ENCODE assay signal across 11 cellular contexts in the genomic region with DNA sequence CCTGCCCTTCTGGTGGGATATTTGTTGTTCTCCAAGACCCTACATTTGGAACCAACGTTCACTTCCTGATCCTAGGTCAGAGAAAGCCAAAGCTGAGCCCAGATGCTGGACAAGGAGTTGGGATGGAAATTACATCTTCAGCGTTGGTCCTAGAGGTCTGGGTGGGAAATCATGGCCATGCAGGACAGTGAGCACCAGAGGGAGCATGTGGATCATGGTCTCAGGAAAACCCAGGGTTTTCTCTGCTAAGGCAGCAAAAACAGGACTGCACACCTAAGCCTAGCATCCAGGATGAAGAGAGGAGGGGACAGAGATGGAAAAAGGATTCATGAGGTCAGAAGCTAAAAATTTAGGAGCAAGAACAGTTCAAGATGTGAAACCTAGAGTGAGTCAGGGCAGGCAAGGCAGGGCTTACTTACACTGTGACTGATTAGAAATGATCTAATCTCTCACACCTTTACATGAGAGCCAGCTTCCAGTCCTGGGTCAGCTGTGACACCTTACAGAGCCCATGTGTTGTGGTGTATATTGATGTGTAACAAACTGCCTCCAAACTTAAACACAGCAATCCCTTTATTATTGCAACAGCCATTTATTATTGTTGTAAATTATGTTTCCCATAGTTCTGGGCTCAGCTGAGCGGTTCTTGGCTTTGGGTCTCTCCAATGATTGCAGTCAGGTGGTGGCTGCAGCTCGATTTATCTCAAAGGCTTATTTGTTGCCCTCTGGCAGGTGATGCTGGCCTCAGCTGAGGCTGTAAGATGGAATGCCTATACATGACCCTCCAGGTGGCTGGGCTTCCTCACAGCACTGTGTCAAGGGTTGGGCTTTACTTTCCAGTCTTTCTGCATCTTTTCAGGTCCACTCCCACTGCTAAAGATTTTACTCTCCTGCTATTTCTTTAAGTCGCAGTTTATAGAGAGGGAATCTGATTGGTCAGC. TPM values are rescaled to one million over a fixed set of nuclear protein-coding genes. Genes with fewer than 3 reads are reported as not detected.
A peak's percentile ranks its signal among the peaks of the same experiment; 100 is the strongest.
DNase-seq lines count a peak whose midpoint lies in the region; ATAC-seq, FAIRE-seq and TF ChIP-seq lines count a peak whose summit lies in the region.
"Had no signal": no experiment of that assay in that cellular context is flagged by ENCODE, and none has a peak within 500 bp of the region (broad histone marks: within the 10 kb centered on the region; RNA-seq: fewer than 3 reads in every experiment).

No MANE protein-coding gene starts in this region.

- no peak overlapping the region for H3K4me3 Mint-ChIP-seq in Calu3 (ENCODE audit: low read depth, unreplicated experiment)

- H3K27ac Mint-ChIP-seq in Calu3 (ENCODE audit: unreplicated experiment) = peak overlapping the region; percentile 54

- H3K27me3 ChIP-seq in fibroblast of lung (ENCODE audit: control insufficient read depth, insufficient read depth, low read length) = peaks cover 15% of the 10 kb centered on the region

- no peak overlapping the region for H3K27ac ChIP-seq in 22Rv1
- H3K27ac ChIP-seq in fibroblast of lung (ENCODE audit: insufficient read depth, low read length) = no peak overlapping the region

- no peak overlapping the region for H2AFZ ChIP-seq in fibroblast of lung (ENCODE audit: low read length)

- H3K9ac ChIP-seq in fibroblast of lung (ENCODE audit: insufficient read depth, low read length) = no peak overlapping the region

- no peaks in the 10 kb centered on the region for H3K4me1 ChIP-seq in fibroblast of lung (ENCODE audit: control insufficient read depth, extremely low read depth, insufficient read depth, low read length)

- peaks cover 6% of the 10 kb centered on the region for H3K4me1 Mint-ChIP-seq in Calu3 (ENCODE audit: low read depth, unreplicated experiment)

- H3K4me2 ChIP-seq in fibroblast of lung (ENCODE audit: extremely low read depth, insufficient read depth, low read length) = no peak overlapping the region

- H4K20me1 ChIP-seq in fibroblast of lung (ENCODE audit: control insufficient read depth, extremely low read depth, insufficient read depth, low read length) = no peaks in the 10 kb centered on the region

- H3K4me3 ChIP-seq in fibroblast of lung (replicated peaks in 1 of 4; ENCODE audit: control extremely low read depth in 1 of 4, insufficient read depth in 1 of 4, low read depth in 3 of 4, low read length in 4 of 4) = no peak overlapping the region

- no peak for FAIRE-seq in GM12892 (lab: Jason Lieb, UNC)
- FAIRE-seq: GM18507 had no signal

- no peak for TF ChIP-seq POLR2A in GM12892 (IDR thresholded peaks at IDR 0.05; ENCODE audit: low read depth, low read length)

- CTCF ChIA-PET in Calu3 (lab: Charles Lee) = no interaction called here

- H3K27me3 Mint-ChIP-seq in Calu3 (ENCODE audit: unreplicated experiment) = peaks cover 64% of the 10 kb centered on the region

- H3K36me3 Mint-ChIP-seq in Calu3 (ENCODE audit: insufficient read depth, unreplicated experiment) = peaks cover 5% of the 10 kb centered on the region

- no TSS peak for BruUV-seq in Calu3 (replicated peaks; lab: Mats Ljungman, UMichigan)

- intact Hi-C loops in Calu3 (cut with micrococcal nuclease; ENCODE audit: unreplicated experiment) = no loop called here
- intact Hi-C loops in sciatic nerve (cut with DNase I) = no loop called here

- DNase-seq in Calu3 = no peak
- DNase-seq in RPMI7951 (ENCODE audit: low read depth) = peak; percentile 33
- DNase-seq in fibroblast of lung (ENCODE audit: low read depth in 2 of 2) = no peak
- no peak for DNase-seq in GM12892 (ENCODE audit: insufficient read length)
- no peak for DNase-seq in sciatic nerve (ENCODE audit: low spot score)
- DNase-seq in stimulated activated naive CD4-positive, alpha-beta T cell (lab: John Stamatoyannopoulos, UW) = no peak
- DNase-seq: activated naive CD4-positive, alpha-beta T cell treated with anti-CD3 and anti-CD28 coated beads, Interleukin-2, amount 50 U/mL, for 16 hours; effector CD4-positive, alpha-beta T cell had no signal

- no peaks in the 10 kb centered on the region for H3K36me3 ChIP-seq in fibroblast of lung (ENCODE audit: control insufficient read depth, insufficient read depth, low read length)

- no peaks in the 10 kb centered on the region for H3K9me3 ChIP-seq in fibroblast of lung (ENCODE audit: control insufficient read depth, insufficient read depth, low read depth, low read length)

- H3K79me2 ChIP-seq in fibroblast of lung (ENCODE audit: control insufficient read depth, insufficient read depth, low read length) = no peaks in the 10 kb centered on the region

- peak; percentile 6; the same call in 1 of the 2 replicates for TF ChIP-seq CTCF in 22Rv1 (IDR thresholded peaks at IDR 0.05)
- peak; percentile 28 for TF ChIP-seq CTCF in Calu3 (IDR thresholded peaks at IDR 0.05; ENCODE audit: unreplicated experiment)
- peak; percentile 37 to 44 for TF ChIP-seq CTCF in fibroblast of lung (conservative IDR thresholded peaks at IDR 0.05 in 1 of 2, IDR thresholded peaks at IDR 0.05 in 1 of 2; ENCODE audit: low read depth in 1 of 2, low read length in 2 of 2)

- H3K9me3 Mint-ChIP-seq in Calu3 (ENCODE audit: low read depth, unreplicated experiment) = no peaks in the 10 kb centered on the region

- ATAC-seq in HG02938 (IDR thresholded peaks at IDR 0.05; ENCODE audit: unreplicated experiment) (no peak), sciatic nerve (no peak)

RNA-seq across cellular contexts. Expression of a gene that starts 6.5 kb away (rescaled TPM):
- 0.22 TPM in 1 of 2 replicates, not detected in the other for total RNA-seq in Calu3 (2022)
- not detected in 2 replicates for total RNA-seq in RPMI7951 (2014; rRNA removed; shearing (Covaris generic))
- under 0.01 TPM in 1 of 2 replicates, not detected in the other for total RNA-seq in fibroblast of lung
- polyA plus RNA-seq in fibroblast of lung = not detected in 2 replicates
- not detected in 2 replicates for polyA plus RNA-seq in fibroblast of lung (2012)
- polyA minus RNA-seq in fibroblast of lung (ENCODE audit: low replicate concordance) = not detected in 2 replicates
- polyA plus RNA-seq in GM12892 (2012; ENCODE audit: missing spikeins) = not detected
- 0.80 TPM for total RNA-seq in sciatic nerve

RNA-seq across cellular contexts. Expression of a gene that starts 16.1 kb away (rescaled TPM):
- total RNA-seq in Calu3 (2022) (not detected in 2 replicates), fibroblast of lung (0.50 TPM in 1 of 2 replicates, not detected in the other), sciatic nerve (not detected)
- total RNA-seq in RPMI7951 (2014; rRNA removed; shearing (Covaris generic)) = 0.98 and 1.4 TPM in 2 replicates
- polyA plus RNA-seq in fibroblast of lung = 0.10 and 0.16 TPM in 2 replicates
- 0.16 TPM in 1 of 2 replicates, not detected in the other for polyA plus RNA-seq in fibroblast of lung (2012)
- not detected in 2 replicates for polyA minus RNA-seq in fibroblast of lung (ENCODE audit: low replicate concordance)
- not detected for polyA plus RNA-seq in GM12892 (2012; ENCODE audit: missing spikeins)

RNA-seq across cellular contexts. Expression of a gene that starts 24.9 kb away (rescaled TPM):
- total RNA-seq in Calu3 (2022) (0.54 and 0.83 TPM in 2 replicates), fibroblast of lung (not detected in 2 replicates), sciatic nerve (7.1 TPM)
- not detected in 2 replicates for total RNA-seq in RPMI7951 (2014; rRNA removed; shearing (Covaris generic))
- polyA plus RNA-seq in fibroblast of lung = not detected in 2 replicates
- polyA plus RNA-seq in fibroblast of lung (2012) = not detected in 2 replicates
- polyA minus RNA-seq in fibroblast of lung (ENCODE audit: low replicate concordance) = 0.22 TPM in 1 of 2 replicates, not detected in the other
- 0.30 TPM for polyA plus RNA-seq in GM12892 (2012; ENCODE audit: missing spikeins)

RNA-seq across cellular contexts. Expression of a gene that starts 56.4 kb away (rescaled TPM):
- total RNA-seq in Calu3 (2022) (2.0 and 2.4 TPM in 2 replicates), fibroblast of lung (9.5 and 18.5 TPM in 2 replicates), sciatic nerve (4.9 TPM)
- 7.0 and 9.4 TPM in 2 replicates for total RNA-seq in RPMI7951 (2014; rRNA removed; shearing (Covaris generic))
- polyA plus RNA-seq in fibroblast of lung = 0.85 and 1.3 TPM in 2 replicates
- polyA plus RNA-seq in fibroblast of lung (2012) = 5.4 and 7.3 TPM in 2 replicates
- 6.2 and 7.9 TPM in 2 replicates for polyA minus RNA-seq in fibroblast of lung (ENCODE audit: low replicate concordance)
- polyA plus RNA-seq in GM12892 (2012; ENCODE audit: missing spikeins) = 0.04 TPM
